Comparison of ENCODE assay signal across 11 cellular contexts in the genomic region with DNA sequence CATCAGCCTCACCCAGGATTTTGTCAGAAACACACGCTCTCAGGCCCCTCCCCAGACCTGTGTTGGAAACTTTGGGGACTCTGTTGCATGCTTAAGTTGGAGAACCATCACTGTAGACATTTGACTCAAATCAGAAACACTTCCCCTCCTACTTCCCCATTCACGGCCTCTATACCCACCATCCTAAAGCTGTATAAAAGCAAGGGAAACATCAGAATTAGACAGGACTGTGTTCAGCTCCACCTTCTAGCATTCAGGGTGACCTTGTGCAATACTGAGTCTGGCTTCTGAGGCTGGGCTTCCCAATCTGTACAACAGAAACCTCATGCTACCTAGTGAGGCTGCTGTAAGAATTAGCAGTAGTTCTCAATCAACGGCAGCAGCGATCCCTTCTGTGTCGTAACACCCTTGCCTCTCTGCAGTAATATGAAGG.
A peak's percentile ranks its signal among the peaks of the same experiment; 100 is the strongest.
DNase-seq lines count a peak whose midpoint lies in the region; ATAC-seq, FAIRE-seq and TF ChIP-seq lines count a peak whose summit lies in the region.
"Had no signal": no experiment of that assay in that cellular context is flagged by ENCODE, and none has a peak within 500 bp of the region (broad histone marks: within the 10 kb centered on the region; RNA-seq: fewer than 3 reads in every experiment).

No MANE protein-coding gene starts in this region.

- H3K27ac Mint-ChIP-seq in activated T-cell treated with anti-CD3 and anti-CD28 coated beads, Interleukin-2, amount 50 U/mL, for 24 hours, result no peak overlapping the region

- H3K4me3 Mint-ChIP-seq in activated T-cell treated with anti-CD3 and anti-CD28 coated beads, Interleukin-2, amount 50 U/mL, for 24 hours, result no peak overlapping the region

- ATAC-seq in GM19395 (IDR thresholded peaks at IDR 0.05; ENCODE audit: unreplicated experiment) (peak; percentile 96), HG03060 (IDR thresholded peaks at IDR 0.05; ENCODE audit: low read depth, unreplicated experiment) (peak; percentile 55)

- peaks cover 38% of the 10 kb centered on the region for H3K27me3 Mint-ChIP-seq in activated T-cell treated with anti-CD3 and anti-CD28 coated beads, Interleukin-2, amount 50 U/mL, for 24 hours

- no peaks in the 10 kb centered on the region for H3K36me3 Mint-ChIP-seq in activated T-cell treated with anti-CD3 and anti-CD28 coated beads, Interleukin-2, amount 50 U/mL, for 24 hours (ENCODE audit: low read depth)

- H3K4me1 Mint-ChIP-seq in activated T-cell treated with anti-CD3 and anti-CD28 coated beads, Interleukin-2, amount 50 U/mL, for 24 hours (ENCODE audit: low read depth), result no peaks in the 10 kb centered on the region

- FAIRE-seq in D721Med (lab: Jason Lieb, UNC), result no peak

- H3K9me3 Mint-ChIP-seq in activated T-cell treated with anti-CD3 and anti-CD28 coated beads, Interleukin-2, amount 50 U/mL, for 24 hours, result peaks cover 4% of the 10 kb centered on the region

- DNase-seq in D341Med (ENCODE audit: low spot score) (peak; percentile 47), SIG-M5 treated with dmso at 0.1 percent for 504 hours (lab: John Stamatoyannopoulos, UW; ENCODE audit: unreplicated experiment) (peak; percentile 92), D721Med (ENCODE audit: insufficient read length, low spot score) (no peak), iPS-NIHi7 (ENCODE audit: extremely low spot score) (no peak)
- no peak for DNase-seq in activated T-cell treated with anti-CD3 and anti-CD28 coated beads, Interleukin-2, amount 50 U/mL, for 24 hours
- DNase-seq in activated T-cell treated with anti-CD3 and anti-CD28 coated beads, Interleukin-2, amount 50 U/mL, for 48 hours, result no peak
- DNase-seq: stimulated activated CD4-positive, alpha-beta T cell treated with anti-CD3 and anti-CD28 coated beads, Interleukin-4, amount 100 ng/mL, for 4 hours; T-helper 1 cell; thyroid gland had no signal

- TF ChIP-seq CTCF in D721Med (IDR thresholded peaks at IDR 0.05; ENCODE audit: insufficient read depth, missing control alignments), result no peak

Comparison
In these comparisons a context has a peak if more than half of its experiments do, and no peak if none do; other contexts are left out.
1. DNase-seq: peak in D341Med (single experiment) and SIG-M5 treated with dmso at 0.1 percent for 504 hours (single experiment); none in activated T-cell treated with anti-CD3 and anti-CD28 coated beads, Interleukin-2, amount 50 U/mL, for 24 hours (single experiment), D721Med (single experiment), activated T-cell treated with anti-CD3 and anti-CD28 coated beads, Interleukin-2, amount 50 U/mL, for 48 hours (0 of 2) and iPS-NIHi7 (single experiment).